8 cellular contexts compared by ENCODE assay signal in the genomic region with DNA sequence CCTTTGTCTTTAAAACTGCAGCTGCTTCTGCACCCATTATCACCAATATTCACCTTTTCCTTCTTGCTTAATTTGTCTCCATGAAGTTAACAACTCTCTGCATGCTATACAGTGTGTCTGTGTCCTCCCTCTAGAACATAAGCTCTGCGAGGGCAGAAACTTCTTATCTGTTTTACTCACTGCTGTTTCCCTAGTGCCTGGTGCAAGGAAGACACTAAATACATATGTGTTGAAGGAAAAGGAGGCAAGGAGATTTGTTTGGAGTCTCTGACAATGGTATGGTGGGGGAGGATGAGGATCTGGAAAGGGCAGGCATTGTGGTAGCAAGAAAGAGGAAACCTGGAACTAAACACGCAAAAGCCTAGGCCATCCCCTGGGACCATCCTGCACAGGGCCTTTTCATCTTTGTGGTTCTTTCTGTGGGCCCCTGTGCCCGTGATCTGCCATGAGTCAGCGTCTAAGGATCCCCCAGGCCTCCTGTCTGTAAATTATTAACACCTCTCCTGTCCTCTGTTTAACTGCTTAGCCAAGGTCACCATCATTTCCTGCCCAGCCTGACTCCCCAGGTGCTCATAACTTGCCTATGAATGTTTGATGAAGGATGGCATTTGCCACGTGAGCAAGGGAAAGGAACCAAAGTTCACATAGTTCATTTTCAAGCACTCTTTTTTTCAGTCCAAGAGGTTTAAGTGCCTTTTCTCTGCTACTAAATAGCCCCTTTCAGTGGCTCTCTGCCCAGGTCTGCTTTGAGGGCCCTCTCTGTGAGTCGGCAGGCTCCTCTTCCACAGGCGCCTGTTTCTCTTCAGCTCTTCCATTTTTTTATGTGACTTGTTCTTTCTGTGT.
DNase-seq lines count a peak whose midpoint lies in the region; ATAC-seq and TF ChIP-seq lines count a peak whose summit lies in the region.

No MANE protein-coding gene starts in this region.

- H3K4me1 Mint-ChIP-seq in CD4-positive, alpha-beta memory T cell: no peaks in the 10 kb centered on the region

- peak overlapping the region; percentile 41; the same call in 1 of the 2 replicates for H2AFZ ChIP-seq in OCI-LY3 (ENCODE audit: low read depth, low read length)

- H3K36me3 Mint-ChIP-seq in CD4-positive, alpha-beta memory T cell: no peaks in the 10 kb centered on the region

- H3K9me3 Mint-ChIP-seq in CD4-positive, alpha-beta memory T cell: peaks cover 0 to 4% (median 0%) of the 10 kb centered on the region in 8 donors

- H3K9me3 ChIP-seq in OCI-LY3 (ENCODE audit: insufficient read depth, low read length): no peaks in the 10 kb centered on the region
- H3K9me3 ChIP-seq in uterus: no peaks in the 10 kb centered on the region
- H3K9me3 ChIP-seq in CD4-positive, alpha-beta memory T cell (ENCODE audit: control insufficient read depth in 1 of 2, low read length in 2 of 2): no peaks in the 10 kb centered on the region

- no peak overlapping the region for H3K4me3 ChIP-seq in OCI-LY3 (ENCODE audit: low read length)
- H3K4me3 ChIP-seq in uterus: no peak overlapping the region
- H3K4me3 ChIP-seq in CD4-positive, alpha-beta memory T cell (ENCODE audit: low read length in 2 of 2): no peak overlapping the region

- H3K27ac ChIP-seq in OCI-LY3 (ENCODE audit: low read length) (peak overlapping the region; percentile 30; the same call in 1 of the 2 replicates), uterus (no peak overlapping the region)
- H3K27ac ChIP-seq in CD4-positive, alpha-beta memory T cell (ENCODE audit: low read depth, low read length): no peak overlapping the region

- no peak overlapping the region for H3K27ac Mint-ChIP-seq in CD4-positive, alpha-beta memory T cell

- CTCF ChIA-PET in CD4-positive, alpha-beta memory T cell (lab: Charles Lee; ENCODE audit: partially characterized antibody): no interaction called here

- H3K27me3 Mint-ChIP-seq in CD4-positive, alpha-beta memory T cell: peaks cover 26 to 34% of the 10 kb centered on the region in 2 donors

- H3K4me1 ChIP-seq in OCI-LY3 (ENCODE audit: low read length) (peaks cover 38% of the 10 kb centered on the region), uterus (no peaks in the 10 kb centered on the region)
- H3K4me1 ChIP-seq in CD4-positive, alpha-beta memory T cell (ENCODE audit: insufficient read depth, low read length): no peaks in the 10 kb centered on the region

- no peak for TF ChIP-seq CTCF in OCI-LY3 (IDR thresholded peaks at IDR 0.05; ENCODE audit: low read depth, low read length)
- TF ChIP-seq CTCF in uterus (IDR thresholded peaks at IDR 0.05): no peak

- no peaks in the 10 kb centered on the region for H3K79me2 ChIP-seq in OCI-LY3 (ENCODE audit: low read length)

- no peak for TF ChIP-seq POLR2A in uterus (IDR thresholded peaks at IDR 0.05)

- no peaks in the 10 kb centered on the region for H4K20me1 ChIP-seq in OCI-LY3 (ENCODE audit: insufficient read depth, low read length)

- H3K27me3 ChIP-seq in OCI-LY3 (ENCODE audit: low read depth, low read length) (no peaks in the 10 kb centered on the region), uterus (no peaks in the 10 kb centered on the region)
- no peaks in the 10 kb centered on the region for H3K27me3 ChIP-seq in CD4-positive, alpha-beta memory T cell (ENCODE audit: insufficient read depth, low read length)

- H3K36me3 ChIP-seq in OCI-LY3 (replicated peaks; ENCODE audit: low read depth, low read length): no peaks in the 10 kb centered on the region
- no peaks in the 10 kb centered on the region for H3K36me3 ChIP-seq in uterus
- no peaks in the 10 kb centered on the region for H3K36me3 ChIP-seq in CD4-positive, alpha-beta memory T cell (ENCODE audit: insufficient read depth, low read length)

- H3K4me2 ChIP-seq in OCI-LY3 (ENCODE audit: low read length): peak overlapping the region; percentile 43

- H3K4me3 Mint-ChIP-seq in CD4-positive, alpha-beta memory T cell: no peak overlapping the region

- intact Hi-C loops in uterus (cut with DNase I; ENCODE audit: low total_unique reads): no loop called here
- intact Hi-C loops in CD4-positive, alpha-beta memory T cell (cut with micrococcal nuclease): no loop called here

- peak; percentile 15 for DNase-seq in medulla oblongata (ENCODE audit: extremely low spot score)
- DNase-seq in uterus: no peak
- no peak for DNase-seq in CD4-positive, alpha-beta memory T cell
- no peak for DNase-seq in NCI-H2081 (lab: John Stamatoyannopoulos, UW)
- no peak for DNase-seq in stimulated activated CD8-positive, alpha-beta memory T cell treated with anti-CD3 and anti-CD28 coated beads, Interleukin-4, amount 100 ng/mL, for 48 hours

- ATAC-seq in GM18868 (IDR thresholded peaks at IDR 0.05; ENCODE audit: unreplicated experiment): peak; percentile 59
- peak; percentile 89 for ATAC-seq in HG02943 (IDR thresholded peaks at IDR 0.05; ENCODE audit: low read depth, unreplicated experiment)

- no peak overlapping the region for H3K9ac ChIP-seq in OCI-LY3 (ENCODE audit: low read length)

- POLR2A ChIA-PET in CD4-positive, alpha-beta memory T cell (lab: Charles Lee; ENCODE audit: partially characterized antibody): no interaction called here
